Comparison of ENCODE assay signal across 15 cellular contexts in the genomic region with DNA sequence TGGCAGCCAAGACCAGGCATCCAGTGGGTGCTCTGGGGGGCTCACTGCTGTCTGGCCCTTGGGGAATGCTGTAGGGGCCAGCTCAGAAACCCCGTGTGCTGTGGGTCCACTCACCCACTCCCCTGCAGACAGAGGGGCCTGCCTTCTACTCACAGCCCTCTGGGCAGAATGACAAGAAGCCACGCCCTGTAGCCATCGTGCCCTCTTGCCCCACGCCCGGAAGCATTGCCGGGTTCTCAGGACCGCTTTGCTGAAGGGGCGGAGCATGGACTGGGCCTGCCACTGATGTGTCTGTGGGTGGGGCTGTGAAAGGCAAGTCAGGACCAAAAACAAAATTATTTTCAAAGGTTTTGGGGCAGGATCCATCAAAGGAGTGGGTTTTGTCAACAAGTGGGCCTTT. TPM values are rescaled to one million over a fixed set of nuclear protein-coding genes. Genes with fewer than 3 reads are reported as not detected.
DNase-seq lines count a peak whose midpoint lies in the region; ATAC-seq, FAIRE-seq and TF ChIP-seq lines count a peak whose summit lies in the region.
"Had no signal": no experiment of that assay in that cellular context is flagged by ENCODE, and none has a peak within 500 bp of the region (broad histone marks: within the 10 kb centered on the region; RNA-seq: fewer than 3 reads in every experiment).

No MANE protein-coding gene starts in this region.

- 17 to 50% (median 45%) methylated on average over 8 of the region's 8 CpGs for WGBS in small intestine, 3 donors

- FAIRE-seq in small intestine (lab: Jason Lieb, UNC), result no peak

- RAD21 ChIA-PET in HCT116 (lab: Charles Lee; ENCODE audit: low non-redundant PET in 1 of 2, low total read pairs in 2 of 2, uncharacterized antibody in 2 of 2, unreplicated experiment in 2 of 2), result no interaction called here

- ATAC-seq in HCT116 (peak; percentile 79), HG03175 (IDR thresholded peaks at IDR 0.05; ENCODE audit: unreplicated experiment) (no peak)

- H3K27me3 ChIP-seq in HCT116 (ENCODE audit: insufficient read depth, low read length) (no peaks in the 10 kb centered on the region), small intestine (ENCODE audit: control insufficient read depth in 2 of 2, insufficient read depth in 2 of 2, low read length in 2 of 2) (peaks cover 0 to 1% of the 10 kb centered on the region in 2 donors)

- no peak for TF ChIP-seq CTCF in HCT116 (IDR thresholded peaks at IDR 0.05 in 2 of 3, conservative IDR thresholded peaks at IDR 0.05 in 1 of 3; ENCODE audit: borderline replicate concordance in 1 of 3, insufficient read depth in 1 of 3, low read depth in 2 of 3, low read length in 2 of 3)

- peaks cover 0 to 11% of the 10 kb centered on the region in 2 experiments; a peak in 3 of 4 replicates for H3K4me1 ChIP-seq in HCT116 (ENCODE audit: control insufficient read depth in 1 of 2, insufficient read depth in 2 of 2, low read length in 2 of 2)
- H3K4me1 ChIP-seq in small intestine (ENCODE audit: control insufficient read depth in 2 of 2, insufficient read depth in 1 of 2, low read depth in 1 of 2, low read length in 1 of 2), result no peaks in the 10 kb centered on the region

- H3K9me2 ChIP-seq in HCT116 (ENCODE audit: insufficient read depth), result no peaks in the 10 kb centered on the region
- H3K9me2 ChIP-seq: SK-N-SH had no signal

- no peak for TF ChIP-seq RAD21 in HCT116 (IDR thresholded peaks at IDR 0.05; ENCODE audit: low read depth)

- intact Hi-C loops in HCT116 (cut with micrococcal nuclease), result no loop called here

- H2AFZ ChIP-seq in HCT116 (ENCODE audit: low read depth, low read length, poor library complexity, severe bottlenecking), result no peak overlapping the region

- H3K79me2 ChIP-seq in HCT116 (ENCODE audit: insufficient read depth, low read length), result no peaks in the 10 kb centered on the region

- no peak for TF ChIP-seq POLR2A in HCT116 (IDR thresholded peaks at IDR 0.05; ENCODE audit: borderline replicate concordance, extremely low read depth, insufficient read depth, insufficient read length)

- no peaks in the 10 kb centered on the region for H4K20me1 ChIP-seq in HCT116 (ENCODE audit: insufficient read depth)

- CTCF ChIA-PET in HCT116 (lab: Charles Lee) (no interaction called here), HEK293T (lab: Yijun Ruan, JAX) (no interaction called here)

- H3K27ac ChIP-seq in HCT116 (ENCODE audit: low read depth, low read length) (no peak overlapping the region), small intestine (ENCODE audit: low read depth in 1 of 2, low read length in 1 of 2) (no peak overlapping the region)

- no peak overlapping the region for H3K9ac ChIP-seq in HCT116 (ENCODE audit: low read length)
- H3K9ac ChIP-seq: SK-N-SH had no signal

- POLR2A ChIA-PET in HCT116 (lab: Charles Lee) (no interaction called here), HEK293T (lab: Yijun Ruan, JAX) (no interaction called here)

- H3K9me3 ChIP-seq in HCT116 (ENCODE audit: control insufficient read depth in 1 of 2, insufficient read depth in 1 of 2, low read depth in 1 of 2, low read length in 2 of 2), result no peaks in the 10 kb centered on the region
- H3K9me3 ChIP-seq in small intestine (ENCODE audit: control insufficient read depth, low read depth), result no peaks in the 10 kb centered on the region
- H3K9me3 ChIP-seq: SK-N-SH had no signal

- H3K36me3 ChIP-seq in HCT116 (ENCODE audit: control insufficient read depth in 1 of 2, insufficient read depth in 2 of 2, low read length in 2 of 2) (no peaks in the 10 kb centered on the region), small intestine (ENCODE audit: control insufficient read depth in 2 of 2, insufficient read depth in 2 of 2, low read length in 2 of 2) (no peaks in the 10 kb centered on the region)

- no peak overlapping the region for H3K4me3 ChIP-seq in HCT116 (replicated peaks in 1 of 2; ENCODE audit: low read depth in 1 of 2, low read length in 2 of 2)
- H3K4me3 ChIP-seq in small intestine (ENCODE audit: low read depth in 1 of 2, low read length in 2 of 2), result no peak overlapping the region
- H3K4me3 ChIP-seq: skin epidermis had no signal

- peak overlapping the region; percentile 26; the same call in 1 of the 2 replicates for H3K4me2 ChIP-seq in HCT116 (ENCODE audit: low read length)
- H3K4me2 ChIP-seq: SK-N-SH had no signal

- DNase-seq in HCT116 (ENCODE audit: low read depth, low spot score), result no peak
- DNase-seq in SW480 (ENCODE audit: low spot score), result peak; percentile 66
- peak; percentile 40 for DNase-seq in iris pigment epithelial cell (ENCODE audit: low read depth)
- peak; percentile 32 for DNase-seq in small intestine
- no peak for DNase-seq in HCEC 1CT
- no peak for DNase-seq in HEK293T (ENCODE audit: extremely low spot score)
- DNase-seq: activated gamma-delta T cell; Karpas-422; NCI-H1436; NCI-H226; SK-N-SH; stimulated activated naive CD4-positive, alpha-beta T cell had no signal

- BruUV-seq in HCT116 (replicated peaks; lab: Mats Ljungman, UMichigan), result no TSS peak

TF ChIP-seq in HCT116, 20 proteins besides CTCF, POLR2A, EP300 and RAD21 (continues in another document):
- TF ChIP-seq, protein P1, sequence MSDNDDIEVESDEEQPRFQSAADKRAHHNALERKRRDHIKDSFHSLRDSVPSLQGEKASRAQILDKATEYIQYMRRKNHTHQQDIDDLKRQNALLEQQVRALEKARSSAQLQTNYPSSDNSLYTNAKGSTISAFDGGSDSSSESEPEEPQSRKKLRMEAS (IDR thresholded peaks at IDR 0.05), result no peak
- TF ChIP-seq ZFX (IDR thresholded peaks at IDR 0.05), result no peak
- TF ChIP-seq, protein P2, sequence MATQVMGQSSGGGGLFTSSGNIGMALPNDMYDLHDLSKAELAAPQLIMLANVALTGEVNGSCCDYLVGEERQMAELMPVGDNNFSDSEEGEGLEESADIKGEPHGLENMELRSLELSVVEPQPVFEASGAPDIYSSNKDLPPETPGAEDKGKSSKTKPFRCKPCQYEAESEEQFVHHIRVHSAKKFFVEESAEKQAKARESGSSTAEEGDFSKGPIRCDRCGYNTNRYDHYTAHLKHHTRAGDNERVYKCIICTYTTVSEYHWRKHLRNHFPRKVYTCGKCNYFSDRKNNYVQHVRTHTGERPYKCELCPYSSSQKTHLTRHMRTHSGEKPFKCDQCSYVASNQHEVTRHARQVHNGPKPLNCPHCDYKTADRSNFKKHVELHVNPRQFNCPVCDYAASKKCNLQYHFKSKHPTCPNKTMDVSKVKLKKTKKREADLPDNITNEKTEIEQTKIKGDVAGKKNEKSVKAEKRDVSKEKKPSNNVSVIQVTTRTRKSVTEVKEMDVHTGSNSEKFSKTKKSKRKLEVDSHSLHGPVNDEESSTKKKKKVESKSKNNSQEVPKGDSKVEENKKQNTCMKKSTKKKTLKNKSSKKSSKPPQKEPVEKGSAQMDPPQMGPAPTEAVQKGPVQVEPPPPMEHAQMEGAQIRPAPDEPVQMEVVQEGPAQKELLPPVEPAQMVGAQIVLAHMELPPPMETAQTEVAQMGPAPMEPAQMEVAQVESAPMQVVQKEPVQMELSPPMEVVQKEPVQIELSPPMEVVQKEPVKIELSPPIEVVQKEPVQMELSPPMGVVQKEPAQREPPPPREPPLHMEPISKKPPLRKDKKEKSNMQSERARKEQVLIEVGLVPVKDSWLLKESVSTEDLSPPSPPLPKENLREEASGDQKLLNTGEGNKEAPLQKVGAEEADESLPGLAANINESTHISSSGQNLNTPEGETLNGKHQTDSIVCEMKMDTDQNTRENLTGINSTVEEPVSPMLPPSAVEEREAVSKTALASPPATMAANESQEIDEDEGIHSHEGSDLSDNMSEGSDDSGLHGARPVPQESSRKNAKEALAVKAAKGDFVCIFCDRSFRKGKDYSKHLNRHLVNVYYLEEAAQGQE (IDR thresholded peaks at IDR 0.05; ENCODE audit: low read depth), result no peak
- TF ChIP-seq SRF (IDR thresholded peaks at IDR 0.05; ENCODE audit: low read depth), result no peak
- TF ChIP-seq JUND (IDR thresholded peaks at IDR 0.05), result no peak
- no peak for TF ChIP-seq ZNF274 (IDR thresholded peaks at IDR 0.05; ENCODE audit: low read depth, low read length)

TF ChIP-seq in HEK293T, 16 proteins besides CTCF, POLR2A, EP300 and RAD21:
- no peak for TF ChIP-seq LEF1 (IDR thresholded peaks at IDR 0.05; ENCODE audit: borderline replicate concordance)
- no peak for TF ChIP-seq SP1 (IDR thresholded peaks at IDR 0.05)
- TF ChIP-seq BHLHE40 (IDR thresholded peaks at IDR 0.05; ENCODE audit: borderline replicate concordance), result no peak
- TF ChIP-seq L3MBTL2 (conservative IDR thresholded peaks at IDR 0.05), result no peak
- TF ChIP-seq, protein P3, sequence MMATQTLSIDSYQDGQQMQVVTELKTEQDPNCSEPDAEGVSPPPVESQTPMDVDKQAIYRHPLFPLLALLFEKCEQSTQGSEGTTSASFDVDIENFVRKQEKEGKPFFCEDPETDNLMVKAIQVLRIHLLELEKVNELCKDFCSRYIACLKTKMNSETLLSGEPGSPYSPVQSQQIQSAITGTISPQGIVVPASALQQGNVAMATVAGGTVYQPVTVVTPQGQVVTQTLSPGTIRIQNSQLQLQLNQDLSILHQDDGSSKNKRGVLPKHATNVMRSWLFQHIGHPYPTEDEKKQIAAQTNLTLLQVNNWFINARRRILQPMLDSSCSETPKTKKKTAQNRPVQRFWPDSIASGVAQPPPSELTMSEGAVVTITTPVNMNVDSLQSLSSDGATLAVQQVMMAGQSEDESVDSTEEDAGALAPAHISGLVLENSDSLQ (IDR thresholded peaks at IDR 0.05), result no peak
- no peak for TF ChIP-seq TARDBP (IDR thresholded peaks at IDR 0.05)
- TF ChIP-seq CTBP1 (IDR thresholded peaks at IDR 0.05; ENCODE audit: borderline replicate concordance), result no peak
- TF ChIP-seq ARNT (IDR thresholded peaks at IDR 0.05), result no peak
- TF ChIP-seq SUZ12 (IDR thresholded peaks at IDR 0.05), result no peak
- no peak for TF ChIP-seq FOXM1 (IDR thresholded peaks at IDR 0.05; ENCODE audit: borderline replicate concordance)

RNA-seq across cellular contexts. Expression of a gene that starts 27.8 kb away (rescaled TPM):
- total RNA-seq in HCT116 (2021; ENCODE audit: unreplicated experiment), result 3.4 TPM
- 1.1 and 1.7 TPM in 2 replicates for polyA plus RNA-seq in HCT116 (2012)
- polyA plus RNA-seq in small intestine, result 1 to 10 TPM in 1 of 3 donors, not detected in 2; 1.2 TPM
- total RNA-seq: CD8-positive, alpha-beta memory T cell had no signal
- polyA plus RNA-seq: CD8-positive, alpha-beta memory T cell had no signal

Comparison
In these comparisons a context has a peak if more than half of its experiments do, and no peak if none do; other contexts are left out.
1. DNase-seq: peak in SW480 (single experiment), iris pigment epithelial cell (single experiment) and small intestine (single experiment); none in HCT116 (single experiment), HCEC 1CT (single experiment) and HEK293T (single experiment).